19 cellular contexts compared by ENCODE assay signal in genomic region chr2:64226611-64227010, GRCh38.
A peak's percentile ranks its signal among the peaks of the same experiment; 100 is the strongest.
DNase-seq lines count a peak whose midpoint lies in the region; ATAC-seq, FAIRE-seq and TF ChIP-seq lines count a peak whose summit lies in the region.
"Had no signal": no experiment of that assay in that cellular context is flagged by ENCODE, and none has a peak within 500 bp of the region (broad histone marks: within the 10 kb centered on the region; RNA-seq: fewer than 3 reads in every experiment).

No MANE protein-coding gene starts in this region.

- H3K4me1 ChIP-seq in neutrophil (ENCODE audit: control insufficient read depth in 1 of 2, insufficient read depth in 1 of 2, low read depth in 1 of 2, low read length in 1 of 2), result peaks cover 79 to 81% of the 10 kb centered on the region in 2 experiments
- peaks cover 13 to 31% of the 10 kb centered on the region in 2 donors for H3K4me1 ChIP-seq in adrenal gland (replicated peaks in 1 of 2)

- ATAC-seq in HG02642 (IDR thresholded peaks at IDR 0.05; ENCODE audit: poor library complexity, unreplicated experiment), result no peak
- ATAC-seq in HG03432 (IDR thresholded peaks at IDR 0.05; ENCODE audit: unreplicated experiment), result no peak
- ATAC-seq: A549; CD8-positive, alpha-beta T cell; GM12878; K562 had no signal

- FAIRE-seq in GM12891 (lab: Jason Lieb, UNC), result no peak
- FAIRE-seq: A549, GM12878, H1, K562 had no signal

- intact Hi-C loops in adrenal gland (cut with DNase I), result no loop called here

- in situ Hi-C loops in G401 (cut with HindIII; ENCODE audit: low sequenced_read_pairs), result no loop called here

- H3K27me3 ChIP-seq in neutrophil (no peaks in the 10 kb centered on the region), adrenal gland (no peaks in the 10 kb centered on the region)
- H3K27me3 ChIP-seq: BLaER1 had no signal

- TF ChIP-seq CTCF in neutrophil (IDR thresholded peaks at IDR 0.05) (no peak), adrenal gland (IDR thresholded peaks at IDR 0.05) (no peak)

- WGBS in adrenal gland, 4 donors, result 83 to 91% (median 85%) methylated on average over 4 to 5 of the region's 5 CpGs

- H3K27ac ChIP-seq in neutrophil (peak overlapping the region; percentile 91), adrenal gland (no peak overlapping the region)
- H3K27ac ChIP-seq: 22Rv1, A549, BLaER1, HL-60 had no signal

- H3K36me3 ChIP-seq in neutrophil (no peaks in the 10 kb centered on the region), adrenal gland (replicated peaks in 1 of 2) (no peaks in the 10 kb centered on the region)
- H3K36me3 ChIP-seq: BLaER1 had no signal

- DNase-seq in G401 (ENCODE audit: low spot score) (peak; percentile 97), NCI-H82 treated with DMSO at 0.1 percent for 48 hours (lab: John Stamatoyannopoulos, UW; ENCODE audit: unreplicated experiment) (peak; percentile 68), cerebellum (ENCODE audit: low spot score) (peak; percentile 66), adrenal gland (no peak), GM12891 (ENCODE audit: insufficient read length, low spot score) (no peak)
- DNase-seq: Calu3; CD8-positive, alpha-beta T cell; H9; IMR-90 had no signal

- H3K9me3 ChIP-seq in neutrophil (no peaks in the 10 kb centered on the region), adrenal gland (replicated peaks in 1 of 3) (no peaks in the 10 kb centered on the region)
- H3K9me3 ChIP-seq: A549, BLaER1 had no signal

- H3K4me3 ChIP-seq in neutrophil (ENCODE audit: low read depth in 1 of 2, low read length in 1 of 2), result no peak overlapping the region
- no peak overlapping the region for H3K4me3 ChIP-seq in adrenal gland
- H3K4me3 ChIP-seq: A549, BLaER1, GM12878, K562 had no signal

- TF ChIP-seq POLR2A in adrenal gland (IDR thresholded peaks at IDR 0.05), result no peak
- no peak for TF ChIP-seq POLR2A in GM12891 (IDR thresholded peaks at IDR 0.05; ENCODE audit: low read depth, low read length)

TF ChIP-seq in GM12891, 5 proteins besides CTCF, POLR2A, EP300 and RAD21:
- TF ChIP-seq SPI1 (IDR thresholded peaks at IDR 0.05; ENCODE audit: low read depth, low read length) (no peak), PAX5 (IDR thresholded peaks at IDR 0.05; ENCODE audit: insufficient read depth, low read length, severe bottlenecking) (no peak), POU2F2 (IDR thresholded peaks at IDR 0.05; ENCODE audit: low read depth, low read length) (no peak), TAF1 (IDR thresholded peaks at IDR 0.05; ENCODE audit: low read depth, low read length) (no peak), POLR2AphosphoS5 (IDR thresholded peaks at IDR 0.05; ENCODE audit: low read depth, low read length) (no peak)

Comparison
In these comparisons a context has a peak if more than half of its experiments do, and no peak if none do; other contexts are left out.
1. DNase-seq: peak in G401 (single experiment), NCI-H82 treated with DMSO at 0.1 percent for 48 hours (single experiment) and cerebellum (single experiment); none in adrenal gland (0 of 7) and GM12891 (single experiment).